29 cellular contexts compared by ENCODE assay signal in genomic region chr2:80519699-80520291, GRCh38.
A peak's percentile ranks its signal among the peaks of the same experiment; 100 is the strongest.
DNase-seq lines count a peak whose midpoint lies in the region; ATAC-seq and TF ChIP-seq lines count a peak whose summit lies in the region.
"Had no signal": no experiment of that assay in that cellular context is flagged by ENCODE, and none has a peak within 500 bp of the region (broad histone marks: within the 10 kb centered on the region; RNA-seq: fewer than 3 reads in every experiment).

No MANE protein-coding gene starts in this region.

- DNase-seq in GM03348 (ENCODE audit: low spot score), result peak; percentile 6
- peak; percentile 37 for DNase-seq in OCI-LY7 (ENCODE audit: low spot score)
- DNase-seq in middle frontal gyrus (ENCODE audit: extremely low spot score, low spot score), result peak; percentile 19
- no peak for DNase-seq in activated gamma-delta T cell treated with Interleukin-2 at 50 U/mL for 16 hours
- DNase-seq in stimulated activated CD4-positive, alpha-beta T cell treated with anti-CD3 and anti-CD28 coated beads, Interleukin-12 subunit alpha, Interleukin-12 subunit beta, amount 100 ng/mL, for 4 hours, result no peak
- no peak for DNase-seq in OCI-M2 (lab: John Stamatoyannopoulos, UW; ENCODE audit: unreplicated experiment)
- DNase-seq: CD4-positive, CD25-positive, alpha-beta regulatory T cell; DMS153; DND-41; GOT3; HFFc6; IMR-90; KG1; MM.1S; NCI-H1092; NCI-H1417 treated with DMSO at 0.1 percent for 48 hours; NCI-H1694 treated with DMSO at 0.1 percent for 48 hours; NCI-H2081 treated with DMSO at 0.1 percent for 48 hours; NCI-H2171 treated with DMSO at 0.1 percent for 48 hours; NCI-H345; NCI-H524 treated with DMSO at 0.1 percent for 48 hours; NCI-H774; NK-92 treated with Interleukin-12 subunit alpha and Interleukin-12 subunit beta, amount 100 ng/mL, for 24 hours; SIG-M5 had no signal

- no peak overlapping the region for H3K4me3 ChIP-seq in OCI-LY7 (ENCODE audit: low read depth, low read length, poor library complexity, severe bottlenecking)
- H3K4me3 ChIP-seq: BLaER1, HAP-1, SK-N-MC had no signal

- H2AFZ ChIP-seq in OCI-LY7 (ENCODE audit: low read length), result no peak overlapping the region

- no peaks in the 10 kb centered on the region for H3K9me2 ChIP-seq in OCI-LY7 (ENCODE audit: insufficient read depth, low read length)

- no peaks in the 10 kb centered on the region for H3K79me2 ChIP-seq in OCI-LY7 (ENCODE audit: insufficient read depth, low read depth, low read length)

- no TSS peak for BruUV-seq in OCI-LY7 (replicated peaks; lab: Mats Ljungman, UMichigan)

- no peaks in the 10 kb centered on the region for H4K20me1 ChIP-seq in OCI-LY7 (ENCODE audit: insufficient read depth, low read length)
- H4K20me1 ChIP-seq: BLaER1 had no signal

- POLR2A ChIA-PET in OCI-LY7 (lab: Charles Lee), result interaction anchor here (0.6 to 1.4 kb wide), 5 partner anchors 10 to 313 kb away, joined by 3 to 4 read pairs (median 3); no protein-coding TSS in a partner anchor

- peak; percentile 54 for ATAC-seq in GM18868 (IDR thresholded peaks at IDR 0.05; ENCODE audit: unreplicated experiment)
- ATAC-seq in GM19351 (IDR thresholded peaks at IDR 0.05; ENCODE audit: unreplicated experiment), result no peak

- TF ChIP-seq CTCF in OCI-LY7 (conservative IDR thresholded peaks at IDR 0.05; ENCODE audit: low read length), result no peak

- H3K4me1 ChIP-seq in OCI-LY7 (ENCODE audit: insufficient read depth, low read length, poor library complexity, severe bottlenecking), result peaks cover 2% of the 10 kb centered on the region
- H3K4me1 ChIP-seq: BLaER1, HAP-1 had no signal

- intact Hi-C loops in OCI-LY7 (cut with micrococcal nuclease; ENCODE audit: unreplicated experiment), result no loop called here

- CTCF ChIA-PET in OCI-LY7 (lab: Charles Lee; ENCODE audit: unreplicated experiment), result interaction anchor here (0.8 kb wide), 1 partner anchor 192 kb away, joined by 4 read pairs; no protein-coding TSS in a partner anchor

- H3K36me3 ChIP-seq in OCI-LY7 (ENCODE audit: insufficient read depth, low read length), result no peaks in the 10 kb centered on the region
- H3K36me3 ChIP-seq: BLaER1, HAP-1 had no signal

- no peak overlapping the region for H3K27ac ChIP-seq in OCI-LY7 (ENCODE audit: low read depth, low read length, poor library complexity, severe bottlenecking)
- H3K27ac ChIP-seq: BLaER1, SK-N-MC had no signal

- H3K9me3 ChIP-seq in OCI-LY7 (ENCODE audit: low read length), result no peaks in the 10 kb centered on the region
- H3K9me3 ChIP-seq: BLaER1, HAP-1 had no signal

- no peak overlapping the region for H3K4me2 ChIP-seq in OCI-LY7 (ENCODE audit: low read length)
- H3K4me2 ChIP-seq: BLaER1 had no signal

Comparison
In these comparisons a context has a peak if more than half of its experiments do, and no peak if none do; other contexts are left out.
1. DNase-seq: peak in GM03348 (single experiment), OCI-LY7 (single experiment) and middle frontal gyrus (single experiment); none in activated gamma-delta T cell treated with Interleukin-2 at 50 U/mL for 16 hours (single experiment), stimulated activated CD4-positive, alpha-beta T cell treated with anti-CD3 and anti-CD28 coated beads, Interleukin-12 subunit alpha, Interleukin-12 subunit beta, amount 100 ng/mL, for 4 hours (single experiment) and OCI-M2 (single experiment).